16 cellular contexts compared by ENCODE assay signal in the genomic region with DNA sequence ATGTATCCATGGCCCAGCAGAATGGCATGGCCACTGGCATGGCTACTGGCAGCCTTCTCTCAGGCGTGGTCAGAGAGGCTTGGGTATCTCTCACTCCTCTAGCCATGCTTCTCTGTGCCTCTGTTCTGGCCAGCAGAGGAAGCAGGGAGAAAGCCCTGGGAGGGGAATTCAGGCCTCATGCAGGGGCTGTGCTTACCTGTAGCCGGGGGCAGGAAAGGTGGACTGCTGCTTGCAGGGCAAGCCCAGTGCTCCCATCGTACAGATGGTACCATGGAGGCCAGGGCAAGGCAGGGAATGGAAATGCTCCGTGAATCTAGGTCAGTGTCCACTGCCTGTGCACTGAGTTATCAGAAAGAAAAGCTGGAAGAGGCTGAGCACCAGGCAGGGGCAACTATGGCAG. TPM values are rescaled to one million over a fixed set of nuclear protein-coding genes. Genes with fewer than 3 reads are reported as not detected.
DNase-seq lines count a peak whose midpoint lies in the region; ATAC-seq, FAIRE-seq and TF ChIP-seq lines count a peak whose summit lies in the region.
"Had no signal": no experiment of that assay in that cellular context is flagged by ENCODE, and none has a peak within 500 bp of the region (broad histone marks: within the 10 kb centered on the region; RNA-seq: fewer than 3 reads in every experiment).

No MANE protein-coding gene starts in this region.

- no peak overlapping the region for H2AFZ ChIP-seq in HepG2 (ENCODE audit: low read length)

- 0 out of 2 replicates have a peak, but pooled peaks cover 5% of the 10 kb centered on the region for H3K4me1 ChIP-seq in HepG2 (ENCODE audit: insufficient read depth, low read length)
- H3K4me1 ChIP-seq: BLaER1, Caco-2 had no signal

- no peak for ATAC-seq in HepG2
- ATAC-seq in stimulated activated naive CD8-positive, alpha-beta T cell treated with anti-CD3 and anti-CD28 coated beads, Interleukin-15, amount 100 ng/mL, for 72 hours, result no peak
- ATAC-seq in GM19035 (IDR thresholded peaks at IDR 0.05; ENCODE audit: unreplicated experiment), result no peak
- ATAC-seq: K562 had no signal

- H3K36me3 Mint-ChIP-seq in type B pancreatic cell, result no peaks in the 10 kb centered on the region
- H3K36me3 Mint-ChIP-seq: CD8-positive, alpha-beta memory T cell had no signal

- H3K27me3 ChIP-seq in HepG2 (ENCODE audit: control insufficient read depth in 1 of 2, insufficient read depth in 2 of 2, low read length in 2 of 2), result peaks cover 1 to 15% of the 10 kb centered on the region in 2 experiments; a peak in 1 of 5 replicates
- H3K27me3 ChIP-seq: BLaER1 had no signal

- H3K27ac Mint-ChIP-seq in type B pancreatic cell, result no peak overlapping the region
- H3K27ac Mint-ChIP-seq in stimulated activated naive CD8-positive, alpha-beta T cell treated with anti-CD3 and anti-CD28 coated beads, Interleukin-15, amount 100 ng/mL, for 72 hours, result peak overlapping the region in 1 of 2 donors; percentile 48

- no peaks in the 10 kb centered on the region for H3K9me3 Mint-ChIP-seq in type B pancreatic cell
- H3K9me3 Mint-ChIP-seq in stimulated activated naive CD8-positive, alpha-beta T cell treated with anti-CD3 and anti-CD28 coated beads, Interleukin-15, amount 100 ng/mL, for 72 hours, result no peaks in the 10 kb centered on the region
- H3K9me3 Mint-ChIP-seq: CD8-positive, alpha-beta memory T cell had no signal

- no peak overlapping the region for H3K27ac ChIP-seq in HepG2 (ENCODE audit: extremely low read length, insufficient read depth, low read length)
- H3K27ac ChIP-seq: BLaER1 had no signal

- H3K4me2 ChIP-seq in HepG2 (ENCODE audit: low read depth, low read length), result no peak overlapping the region
- H3K4me2 ChIP-seq: BLaER1 had no signal

- POLR2A ChIA-PET in HepG2 (lab: Yijun Ruan, JAX), result no interaction called here

- no peak for TF ChIP-seq POLR2A in HepG2 (IDR thresholded peaks at IDR 0.05; ENCODE audit: insufficient read depth in 1 of 2, low read depth in 2 of 2, low read length in 2 of 2)

- no peak for TF ChIP-seq RAD21 in HepG2 (CRISPR knock-in tag; IDR thresholded peaks at IDR 0.05)

- no peak overlapping the region for H3K4me3 Mint-ChIP-seq in type B pancreatic cell
- H3K4me3 Mint-ChIP-seq in stimulated activated naive CD8-positive, alpha-beta T cell treated with anti-CD3 and anti-CD28 coated beads, Interleukin-15, amount 100 ng/mL, for 72 hours, result no peak overlapping the region
- H3K4me3 Mint-ChIP-seq: CD8-positive, alpha-beta memory T cell had no signal

- H3K27me3 Mint-ChIP-seq in type B pancreatic cell, result peaks cover 11% of the 10 kb centered on the region
- peaks cover 29% of the 10 kb centered on the region for H3K27me3 Mint-ChIP-seq in stimulated activated naive CD8-positive, alpha-beta T cell treated with anti-CD3 and anti-CD28 coated beads, Interleukin-15, amount 100 ng/mL, for 72 hours

- 17% methylated on average over 3 of the region's 4 CpGs for WGBS in HepG2 (ENCODE audit: low lambda C conversion rate)

- TF ChIP-seq CTCF in HepG2 (CRISPR knock-in tag; IDR thresholded peaks at IDR 0.05), result no peak
- no peak for TF ChIP-seq CTCF in type B pancreatic cell (conservative IDR thresholded peaks at IDR 0.05)

- CTCF ChIA-PET in HepG2 (lab: Yijun Ruan, JAX; ENCODE audit: low intra/inter-chr PET ratio, low total read pairs), result no interaction called here

- peak; percentile 44 for DNase-seq in activated CD8-positive, alpha-beta memory T cell treated with anti-CD3 and anti-CD28 coated beads for 24 hours
- DNase-seq in activated CD8-positive, alpha-beta memory T cell treated with anti-CD3 and anti-CD28 coated beads, Interleukin-2, amount 50 U/mL, for 4 hours, result no peak
- no peak for DNase-seq in HepG2 (ENCODE audit: low spot score)
- peak; percentile 52 for DNase-seq in type B pancreatic cell (ENCODE audit: extremely low spot score, unreplicated experiment)
- DNase-seq in stimulated activated naive CD8-positive, alpha-beta T cell treated with anti-CD3 and anti-CD28 coated beads, Interleukin-15, amount 100 ng/mL, for 72 hours, result no peak
- DNase-seq: 8988T; AML-193; Caco-2; CD8-positive, alpha-beta memory T cell; DND-41; GF-D8 had no signal

- H3K4me3 ChIP-seq in HepG2 (replicated peaks in 1 of 3; ENCODE audit: insufficient read depth in 1 of 3, low read depth in 2 of 3, low read length in 3 of 3), result no peak overlapping the region
- H3K4me3 ChIP-seq: BLaER1, K562 had no signal

- no peaks in the 10 kb centered on the region for H4K20me1 ChIP-seq in HepG2 (ENCODE audit: insufficient read depth, low read length)
- H4K20me1 ChIP-seq: BLaER1 had no signal

- intact Hi-C loops in HepG2 (cut with micrococcal nuclease; ENCODE audit: unreplicated experiment), result no loop called here

- FAIRE-seq in HepG2 (lab: Jason Lieb, UNC), result no peak
- FAIRE-seq: H54, HTR-8/SVneo, K562 had no signal

- no peak overlapping the region for H3K9ac ChIP-seq in HepG2 (ENCODE audit: insufficient read depth, low read depth, low read length)
- H3K9ac ChIP-seq: BLaER1 had no signal

- in situ Hi-C loops in HepG2 (cut with HindIII; ENCODE audit: extremely low pct_ligation_motif_present, low pct_unique_long_range_greater_than_20kb), result no loop called here

- H3K79me2 ChIP-seq in HepG2 (ENCODE audit: insufficient read depth, low read length), result no peaks in the 10 kb centered on the region

- no peaks in the 10 kb centered on the region for H3K4me1 Mint-ChIP-seq in type B pancreatic cell (ENCODE audit: unreplicated experiment)
- H3K4me1 Mint-ChIP-seq in stimulated activated naive CD8-positive, alpha-beta T cell treated with anti-CD3 and anti-CD28 coated beads, Interleukin-15, amount 100 ng/mL, for 72 hours, result no peaks in the 10 kb centered on the region
- H3K4me1 Mint-ChIP-seq: CD8-positive, alpha-beta memory T cell had no signal

- TF ChIP-seq EP300 in HepG2 (IDR thresholded peaks at IDR 0.05; ENCODE audit: low read depth in 2 of 2, low read length in 2 of 2) (no peak), HepG2 (CRISPR knock-in tag; IDR thresholded peaks at IDR 0.05; ENCODE audit: borderline replicate concordance) (no peak)

- no TSS peak for BruUV-seq in HepG2 (replicated peaks; lab: Mats Ljungman, UMichigan)

- H3K36me3 ChIP-seq in HepG2 (replicated peaks in 1 of 2; ENCODE audit: control insufficient read depth in 1 of 2, insufficient read depth in 2 of 2, low read length in 2 of 2), result no peaks in the 10 kb centered on the region
- H3K36me3 ChIP-seq: BLaER1 had no signal

- no peaks in the 10 kb centered on the region for H3K9me3 ChIP-seq in HepG2 (ENCODE audit: low read length)
- H3K9me3 ChIP-seq: BLaER1, Caco-2 had no signal

RNA-seq across cellular contexts. Expression of gene OR13J1, which starts 2.7 kb away (rescaled TPM):
- not detected in 2 replicates for total RNA-seq in HepG2 (2016; rRNA removed; fragmentation: Illumina TruSeq; extraction: Trizol)
- not detected in 2 replicates for total RNA-seq in HepG2 (2016; cell fraction: cytosol; rRNA removed; fragmentation: Illumina TruSeq; extraction: Trizol; ENCODE audit: low read depth)
- not detected in 2 replicates for total RNA-seq in HepG2 (2016; cell fraction: insoluble cytoplasmic fraction; rRNA removed; fragmentation: Illumina TruSeq; extraction: Trizol)
- not detected in 2 replicates for total RNA-seq in HepG2 (2016; cell fraction: membrane; rRNA removed; fragmentation: Illumina TruSeq; extraction: Trizol)
- not detected in 2 replicates for total RNA-seq in HepG2 (2016; cell fraction: nucleus; rRNA removed; fragmentation: Illumina TruSeq; extraction: Trizol)
- polyA plus RNA-seq in HepG2 (2011; rRNA removed), result not detected in 2 replicates
- not detected in 2 replicates for polyA plus RNA-seq in HepG2 (2011; cell fraction: cytosol; rRNA removed)
- not detected in 2 replicates for polyA plus RNA-seq in HepG2 (2011; cell fraction: nucleus; rRNA removed)
- polyA plus RNA-seq in HepG2 (2012), result not detected in 2 replicates
- not detected in 2 replicates for polyA plus RNA-seq in HepG2 (2016; cell fraction: cytosol; fragmentation: Illumina TruSeq; extraction: Trizol; ENCODE audit: low read depth)
- polyA plus RNA-seq in HepG2 (2016; cell fraction: insoluble cytoplasmic fraction; fragmentation: Illumina TruSeq; extraction: Trizol; ENCODE audit: low read depth), result not detected in 2 replicates
- not detected in 2 replicates for polyA plus RNA-seq in HepG2 (2016; cell fraction: membrane; fragmentation: Illumina TruSeq; extraction: Trizol; ENCODE audit: low read depth)
- polyA plus RNA-seq in HepG2 (2016; cell fraction: nucleus; fragmentation: Illumina TruSeq; extraction: Trizol; ENCODE audit: insufficient read depth, low read depth), result not detected in 2 replicates
- polyA minus RNA-seq in HepG2 (2011; rRNA and poly(A)+ RNA removed; ENCODE audit: low replicate concordance), result not detected in 2 replicates
- polyA minus RNA-seq in HepG2 (2011; cell fraction: cytosol; rRNA and poly(A)+ RNA removed), result not detected in 2 replicates
- not detected in 2 replicates for polyA minus RNA-seq in HepG2 (2011; cell fraction: nucleus; rRNA and poly(A)+ RNA removed)
- total RNA-seq in type B pancreatic cell (ENCODE audit: low replicate concordance), result not detected in 2 replicates
- total RNA-seq: Caco-2; CD8-positive, alpha-beta memory T cell; K562 had no signal
- polyA plus RNA-seq: CD8-positive, alpha-beta memory T cell; K562 had no signal

RNA-seq across cellular contexts. Expression of gene HRCT1, which starts 38.5 kb away (rescaled TPM):
- total RNA-seq in HepG2 (2016; rRNA removed; fragmentation: Illumina TruSeq; extraction: Trizol) (not detected in 2 replicates), type B pancreatic cell (ENCODE audit: low replicate concordance) (0.40 TPM in 1 of 2 replicates, not detected in the other)
- total RNA-seq in HepG2 (2016; cell fraction: cytosol; rRNA removed; fragmentation: Illumina TruSeq; extraction: Trizol; ENCODE audit: low read depth), result not detected in 2 replicates
- not detected in 2 replicates for total RNA-seq in HepG2 (2016; cell fraction: insoluble cytoplasmic fraction; rRNA removed; fragmentation: Illumina TruSeq; extraction: Trizol)
- 0.21 TPM in 1 of 2 replicates, not detected in the other for total RNA-seq in HepG2 (2016; cell fraction: membrane; rRNA removed; fragmentation: Illumina TruSeq; extraction: Trizol)
- total RNA-seq in HepG2 (2016; cell fraction: nucleus; rRNA removed; fragmentation: Illumina TruSeq; extraction: Trizol), result 0.41 and 0.43 TPM in 2 replicates
- 0.13 and 0.44 TPM in 2 replicates for polyA plus RNA-seq in HepG2 (2011; rRNA removed)
- 0.23 TPM in 1 of 2 replicates, not detected in the other for polyA plus RNA-seq in HepG2 (2011; cell fraction: cytosol; rRNA removed)
- 0.21 TPM in 1 of 2 replicates, not detected in the other for polyA plus RNA-seq in HepG2 (2011; cell fraction: nucleus; rRNA removed)
- 0.35 TPM in 1 of 2 replicates, not detected in the other for polyA plus RNA-seq in HepG2 (2012)
- polyA plus RNA-seq in HepG2 (2016; cell fraction: cytosol; fragmentation: Illumina TruSeq; extraction: Trizol; ENCODE audit: low read depth), result 0.26 and 0.28 TPM in 2 replicates
- polyA plus RNA-seq in HepG2 (2016; cell fraction: insoluble cytoplasmic fraction; fragmentation: Illumina TruSeq; extraction: Trizol; ENCODE audit: low read depth), result 0.35 and 0.46 TPM in 2 replicates
- 0.41 and 0.42 TPM in 2 replicates for polyA plus RNA-seq in HepG2 (2016; cell fraction: membrane; fragmentation: Illumina TruSeq; extraction: Trizol; ENCODE audit: low read depth)
- polyA plus RNA-seq in HepG2 (2016; cell fraction: nucleus; fragmentation: Illumina TruSeq; extraction: Trizol; ENCODE audit: insufficient read depth, low read depth), result 0.53 TPM in 1 of 2 replicates, not detected in the other
- 0.44 TPM in 1 of 2 replicates, not detected in the other for polyA minus RNA-seq in HepG2 (2011; rRNA and poly(A)+ RNA removed; ENCODE audit: low replicate concordance)
- polyA minus RNA-seq in HepG2 (2011; cell fraction: cytosol; rRNA and poly(A)+ RNA removed), result not detected in 2 replicates
- polyA minus RNA-seq in HepG2 (2011; cell fraction: nucleus; rRNA and poly(A)+ RNA removed), result not detected in 2 replicates
- total RNA-seq: Caco-2; CD8-positive, alpha-beta memory T cell; K562 had no signal
- polyA plus RNA-seq: CD8-positive, alpha-beta memory T cell had no signal

RNA-seq across cellular contexts. Expression of gene TMEM8B, which starts 38.5 kb away (rescaled TPM):
- total RNA-seq in HepG2 (2016; rRNA removed; fragmentation: Illumina TruSeq; extraction: Trizol) (1.5 and 2.1 TPM in 2 replicates), type B pancreatic cell (ENCODE audit: low replicate concordance) (13.8 and 27.2 TPM in 2 replicates)
- 1.6 TPM in 2 replicates for total RNA-seq in HepG2 (2016; cell fraction: cytosol; rRNA removed; fragmentation: Illumina TruSeq; extraction: Trizol; ENCODE audit: low read depth)
- total RNA-seq in HepG2 (2016; cell fraction: insoluble cytoplasmic fraction; rRNA removed; fragmentation: Illumina TruSeq; extraction: Trizol), result 0.91 and 1.5 TPM in 2 replicates
- 2.0 and 2.1 TPM in 2 replicates for total RNA-seq in HepG2 (2016; cell fraction: membrane; rRNA removed; fragmentation: Illumina TruSeq; extraction: Trizol)
- 2.3 and 3.3 TPM in 2 replicates for total RNA-seq in HepG2 (2016; cell fraction: nucleus; rRNA removed; fragmentation: Illumina TruSeq; extraction: Trizol)
- 2.7 and 3.9 TPM in 2 replicates for polyA plus RNA-seq in HepG2 (2011; rRNA removed)
- 2.2 and 3.1 TPM in 2 replicates for polyA plus RNA-seq in HepG2 (2011; cell fraction: cytosol; rRNA removed)
- polyA plus RNA-seq in HepG2 (2011; cell fraction: nucleus; rRNA removed), result 9.3 and 11.8 TPM in 2 replicates
- 5.9 and 6.5 TPM in 2 replicates for polyA plus RNA-seq in HepG2 (2012)
- polyA plus RNA-seq in HepG2 (2016; cell fraction: cytosol; fragmentation: Illumina TruSeq; extraction: Trizol; ENCODE audit: low read depth), result 2.5 and 2.9 TPM in 2 replicates
- 2.5 and 3.9 TPM in 2 replicates for polyA plus RNA-seq in HepG2 (2016; cell fraction: insoluble cytoplasmic fraction; fragmentation: Illumina TruSeq; extraction: Trizol; ENCODE audit: low read depth)
- polyA plus RNA-seq in HepG2 (2016; cell fraction: membrane; fragmentation: Illumina TruSeq; extraction: Trizol; ENCODE audit: low read depth), result 4.6 and 5.4 TPM in 2 replicates
- polyA plus RNA-seq in HepG2 (2016; cell fraction: nucleus; fragmentation: Illumina TruSeq; extraction: Trizol; ENCODE audit: insufficient read depth, low read depth), result 4.5 and 5.5 TPM in 2 replicates
- 2.5 and 7.0 TPM in 2 replicates for polyA minus RNA-seq in HepG2 (2011; rRNA and poly(A)+ RNA removed; ENCODE audit: low replicate concordance)
- polyA minus RNA-seq in HepG2 (2011; cell fraction: cytosol; rRNA and poly(A)+ RNA removed), result 1.8 and 2.8 TPM in 2 replicates
- polyA minus RNA-seq in HepG2 (2011; cell fraction: nucleus; rRNA and poly(A)+ RNA removed), result 5.0 and 5.8 TPM in 2 replicates

RNA-seq across cellular contexts. Expression of gene FAM221B, which starts 39.0 kb away (rescaled TPM):
- not detected in 2 replicates for total RNA-seq in HepG2 (2016; rRNA removed; fragmentation: Illumina TruSeq; extraction: Trizol)
- not detected in 2 replicates for total RNA-seq in HepG2 (2016; cell fraction: cytosol; rRNA removed; fragmentation: Illumina TruSeq; extraction: Trizol; ENCODE audit: low read depth)
- not detected in 2 replicates for total RNA-seq in HepG2 (2016; cell fraction: insoluble cytoplasmic fraction; rRNA removed; fragmentation: Illumina TruSeq; extraction: Trizol)
- not detected in 2 replicates for total RNA-seq in HepG2 (2016; cell fraction: membrane; rRNA removed; fragmentation: Illumina TruSeq; extraction: Trizol)
- total RNA-seq in HepG2 (2016; cell fraction: nucleus; rRNA removed; fragmentation: Illumina TruSeq; extraction: Trizol), result not detected in 2 replicates
- not detected in 2 replicates for polyA plus RNA-seq in HepG2 (2011; rRNA removed)
- polyA plus RNA-seq in HepG2 (2011; cell fraction: cytosol; rRNA removed), result not detected in 2 replicates
- polyA plus RNA-seq in HepG2 (2011; cell fraction: nucleus; rRNA removed), result not detected in 2 replicates
- 0.11 and 0.15 TPM in 2 replicates for polyA plus RNA-seq in HepG2 (2012)
- polyA plus RNA-seq in HepG2 (2016; cell fraction: cytosol; fragmentation: Illumina TruSeq; extraction: Trizol; ENCODE audit: low read depth), result not detected in 2 replicates
- polyA plus RNA-seq in HepG2 (2016; cell fraction: insoluble cytoplasmic fraction; fragmentation: Illumina TruSeq; extraction: Trizol; ENCODE audit: low read depth), result not detected in 2 replicates
- not detected in 2 replicates for polyA plus RNA-seq in HepG2 (2016; cell fraction: membrane; fragmentation: Illumina TruSeq; extraction: Trizol; ENCODE audit: low read depth)
- polyA plus RNA-seq in HepG2 (2016; cell fraction: nucleus; fragmentation: Illumina TruSeq; extraction: Trizol; ENCODE audit: insufficient read depth, low read depth), result not detected in 2 replicates
- not detected in 2 replicates for polyA minus RNA-seq in HepG2 (2011; rRNA and poly(A)+ RNA removed; ENCODE audit: low replicate concordance)
- not detected in 2 replicates for polyA minus RNA-seq in HepG2 (2011; cell fraction: cytosol; rRNA and poly(A)+ RNA removed)
- not detected in 2 replicates for polyA minus RNA-seq in HepG2 (2011; cell fraction: nucleus; rRNA and poly(A)+ RNA removed)
- 1.1 TPM in 1 of 2 replicates, not detected in the other for total RNA-seq in type B pancreatic cell (ENCODE audit: low replicate concordance)
- total RNA-seq: Caco-2; CD8-positive, alpha-beta memory T cell; K562 had no signal
- polyA plus RNA-seq: CD8-positive, alpha-beta memory T cell had no signal

RNA-seq across cellular contexts. Expression of gene SPAAR, which starts 41.8 kb away (rescaled TPM):
- 0.07 TPM in 1 of 2 replicates, not detected in the other for total RNA-seq in HepG2 (2016; rRNA removed; fragmentation: Illumina TruSeq; extraction: Trizol)
- total RNA-seq in HepG2 (2016; cell fraction: cytosol; rRNA removed; fragmentation: Illumina TruSeq; extraction: Trizol; ENCODE audit: low read depth), result not detected in 2 replicates
- not detected in 2 replicates for total RNA-seq in HepG2 (2016; cell fraction: insoluble cytoplasmic fraction; rRNA removed; fragmentation: Illumina TruSeq; extraction: Trizol)
- not detected in 2 replicates for total RNA-seq in HepG2 (2016; cell fraction: membrane; rRNA removed; fragmentation: Illumina TruSeq; extraction: Trizol)
- total RNA-seq in HepG2 (2016; cell fraction: nucleus; rRNA removed; fragmentation: Illumina TruSeq; extraction: Trizol), result not detected in 2 replicates
- not detected in 2 replicates for polyA plus RNA-seq in HepG2 (2011; rRNA removed)
- polyA plus RNA-seq in HepG2 (2011; cell fraction: cytosol; rRNA removed), result not detected in 2 replicates
- polyA plus RNA-seq in HepG2 (2011; cell fraction: nucleus; rRNA removed), result not detected in 2 replicates
- not detected in 2 replicates for polyA plus RNA-seq in HepG2 (2012)
- not detected in 2 replicates for polyA plus RNA-seq in HepG2 (2016; cell fraction: cytosol; fragmentation: Illumina TruSeq; extraction: Trizol; ENCODE audit: low read depth)
- polyA plus RNA-seq in HepG2 (2016; cell fraction: insoluble cytoplasmic fraction; fragmentation: Illumina TruSeq; extraction: Trizol; ENCODE audit: low read depth), result not detected in 2 replicates
- polyA plus RNA-seq in HepG2 (2016; cell fraction: membrane; fragmentation: Illumina TruSeq; extraction: Trizol; ENCODE audit: low read depth), result not detected in 2 replicates
- not detected in 2 replicates for polyA plus RNA-seq in HepG2 (2016; cell fraction: nucleus; fragmentation: Illumina TruSeq; extraction: Trizol; ENCODE audit: insufficient read depth, low read depth)
- 0.21 TPM in 1 of 2 replicates, not detected in the other for polyA minus RNA-seq in HepG2 (2011; rRNA and poly(A)+ RNA removed; ENCODE audit: low replicate concordance)
- polyA minus RNA-seq in HepG2 (2011; cell fraction: cytosol; rRNA and poly(A)+ RNA removed), result not detected in 2 replicates
- not detected in 2 replicates for polyA minus RNA-seq in HepG2 (2011; cell fraction: nucleus; rRNA and poly(A)+ RNA removed)
- not detected in 2 replicates for total RNA-seq in type B pancreatic cell (ENCODE audit: low replicate concordance)
- total RNA-seq: Caco-2; CD8-positive, alpha-beta memory T cell; K562 had no signal
- polyA plus RNA-seq: CD8-positive, alpha-beta memory T cell; K562 had no signal

Comparison
In these comparisons a context has a peak if more than half of its experiments do, and no peak if none do; other contexts are left out.
1. DNase-seq: peak in activated CD8-positive, alpha-beta memory T cell treated with anti-CD3 and anti-CD28 coated beads for 24 hours (single experiment) and type B pancreatic cell (single experiment); none in activated CD8-positive, alpha-beta memory T cell treated with anti-CD3 and anti-CD28 coated beads, Interleukin-2, amount 50 U/mL, for 4 hours (single experiment), HepG2 (single experiment) and stimulated activated naive CD8-positive, alpha-beta T cell treated with anti-CD3 and anti-CD28 coated beads, Interleukin-15, amount 100 ng/mL, for 72 hours (0 of 2).